16 cellular contexts compared by ENCODE assay signal in genomic region chr2:129813404-129813803, GRCh38.
DNase-seq lines count a peak whose midpoint lies in the region; ATAC-seq lines count a peak whose summit lies in the region.
"Had no signal": no experiment of that assay in that cellular context is flagged by ENCODE, and none has a peak within 500 bp of the region (broad histone marks: within the 10 kb centered on the region; RNA-seq: fewer than 3 reads in every experiment).

No MANE protein-coding gene starts in this region.

- in situ Hi-C loops in SK-MEL-5 (cut with HindIII; ENCODE audit: low pct_unique_long_range_greater_than_20kb, low sequenced_read_pairs) = no loop called here

- DNase-seq in DMS 273 (lab: John Stamatoyannopoulos, UW; ENCODE audit: unreplicated experiment) (peak; percentile 9), DMS 273 treated with DMSO at 0.1 percent for 48 hours (lab: John Stamatoyannopoulos, UW) (no peak), SK-MEL-5 (ENCODE audit: low read depth, low spot score) (peak; percentile 10), islet precursor cell (peak; percentile 29), Ammon's horn (ENCODE audit: low spot score) (no peak), AG08395 (ENCODE audit: low spot score) (no peak)
- DNase-seq: 8988T; activated CD4-positive, alpha-beta T cell treated with anti-CD3 and anti-CD28 coated beads for 48 hours; DMS79; lower lobe of right lung; NCI-H1105; NCI-H774; spleen; tibial artery had no signal

- ATAC-seq in HG02885 (IDR thresholded peaks at IDR 0.05; ENCODE audit: poor library complexity, unreplicated experiment) (peak; percentile 48), HG02973 (IDR thresholded peaks at IDR 0.05; ENCODE audit: unreplicated experiment) (no peak)

Comparison
In these comparisons a context has a peak if more than half of its experiments do, and no peak if none do; other contexts are left out.
1. DNase-seq: peak in DMS 273 (single experiment), SK-MEL-5 (single experiment) and islet precursor cell (single experiment); none in DMS 273 treated with DMSO at 0.1 percent for 48 hours (single experiment), Ammon's horn (single experiment) and AG08395 (single experiment).